Comparison of ENCODE assay signal across 21 cellular contexts in the genomic region with DNA sequence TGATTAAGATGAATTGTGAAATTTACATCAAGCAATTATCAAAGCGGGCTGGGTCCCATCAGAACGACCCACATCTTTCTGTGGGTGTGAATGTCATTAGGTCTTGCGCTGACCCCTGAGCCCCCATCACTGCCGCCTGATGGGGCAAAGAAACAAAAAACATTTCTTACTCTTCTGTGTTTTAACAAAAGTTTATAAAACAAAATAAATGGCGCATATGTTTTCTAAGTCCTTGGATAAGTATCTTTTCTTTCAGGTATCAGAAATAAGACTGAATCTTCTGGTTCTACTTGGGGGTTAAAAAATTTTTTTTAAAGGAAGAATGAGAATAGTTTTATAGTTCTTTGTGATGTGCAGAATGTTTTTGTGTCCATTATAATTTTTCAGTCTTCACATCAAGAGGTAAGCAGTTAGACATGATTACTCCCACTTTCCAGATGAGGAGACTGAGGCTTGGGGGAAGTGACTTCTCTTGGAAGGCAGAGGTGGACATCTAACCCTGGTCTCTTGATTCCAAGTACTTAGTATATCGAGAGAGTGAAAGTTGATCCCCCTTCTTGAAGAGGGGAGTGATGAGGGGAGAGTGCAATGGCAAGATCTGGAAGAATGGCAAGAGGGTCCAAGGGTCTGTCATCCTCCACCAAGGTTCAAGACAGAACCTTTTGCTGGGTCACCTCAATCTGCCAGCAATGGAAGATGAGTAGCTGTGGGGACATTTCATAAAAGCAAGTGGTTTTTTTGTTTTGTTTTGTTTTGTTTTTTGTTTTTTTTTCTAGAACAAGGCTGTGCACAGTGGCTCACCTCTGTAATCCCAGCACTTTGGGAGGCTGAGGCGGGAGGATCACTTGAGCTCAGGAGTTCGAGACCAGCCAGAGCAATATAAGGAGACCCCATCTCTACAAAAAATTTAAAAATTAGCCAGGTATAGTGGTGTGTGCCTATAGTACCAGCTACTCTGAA. TPM values are rescaled to one million over a fixed set of nuclear protein-coding genes. Genes with fewer than 3 reads are reported as not detected.
DNase-seq lines count a peak whose midpoint lies in the region; ATAC-seq, FAIRE-seq and TF ChIP-seq lines count a peak whose summit lies in the region.
"Had no signal": no experiment of that assay in that cellular context is flagged by ENCODE, and none has a peak within 500 bp of the region (broad histone marks: within the 10 kb centered on the region; RNA-seq: fewer than 3 reads in every experiment).

No MANE protein-coding gene starts in this region.

- 13% methylated on average over 8 of the region's 8 CpGs for WGBS in K562 (ENCODE audit: insufficient coverage, low coverage, missing lambda C conversion rate)
- 91% methylated on average over 8 of the region's 8 CpGs for WGBS in hepatocyte (ENCODE audit: low lambda C conversion rate, missing lambda C conversion rate)
- WGBS in small intestine, 3 donors: 61 to 73% (median 68%) methylated on average over 8 of the region's 8 CpGs

- TF ChIP-seq CTCF in K562 (IDR thresholded peaks at IDR 0.05 in 2 of 3, conservative IDR thresholded peaks at IDR 0.05 in 1 of 3; ENCODE audit: insufficient read depth in 2 of 3, low read depth in 1 of 3, low read length in 3 of 3) (no peak), hepatocyte (IDR thresholded peaks at IDR 0.05; ENCODE audit: poor library complexity) (no peak), brain microvascular endothelial cell (IDR thresholded peaks at IDR 0.05; ENCODE audit: low read depth, low read length, missing control alignments) (no peak), A673 (conservative IDR thresholded peaks at IDR 0.05; ENCODE audit: low read depth, low read length) (no peak)

- CTCF ChIA-PET in K562 (lab: Yijun Ruan, JAX; ENCODE audit: low intra/inter-chr PET ratio): no interaction called here
- CTCF ChIA-PET in A673 (lab: Charles Lee): no interaction called here

- TF ChIP-seq RAD21 in K562 (CRISPR knock-in tag; conservative IDR thresholded peaks at IDR 0.05 in 1 of 2, IDR thresholded peaks at IDR 0.05 in 1 of 2): no peak

- H2AFZ ChIP-seq in K562 (ENCODE audit: low read depth, low read length): no peak overlapping the region
- H2AFZ ChIP-seq in hepatocyte: no peak overlapping the region

- FAIRE-seq in K562 (lab: Jason Lieb, UNC) (no peak), small intestine (lab: Jason Lieb, UNC) (no peak)
- FAIRE-seq: A204.1, GM12892, GM18507 had no signal

- H3K9me3 ChIP-seq in K562 (replicated peaks; ENCODE audit: control insufficient read depth, insufficient read depth, low read depth, low read length): no peaks in the 10 kb centered on the region
- no peaks in the 10 kb centered on the region for H3K9me3 ChIP-seq in hepatocyte (ENCODE audit: low read depth)
- no peaks in the 10 kb centered on the region for H3K9me3 ChIP-seq in mucosa of rectum (ENCODE audit: control insufficient read depth in 2 of 2, low read length in 2 of 2)
- H3K9me3 ChIP-seq in small intestine (ENCODE audit: control insufficient read depth, low read depth): no peaks in the 10 kb centered on the region
- no peaks in the 10 kb centered on the region for H3K9me3 ChIP-seq in SJCRH30 (replicated peaks)
- no peaks in the 10 kb centered on the region for H3K9me3 ChIP-seq in A673 (ENCODE audit: low read depth, low read length, poor library complexity, severe bottlenecking)

- TF ChIP-seq POLR2A in K562 (conservative IDR thresholded peaks at IDR 0.05): no peak

- H3K9ac ChIP-seq in K562 (ENCODE audit: insufficient read depth in 1 of 2, low read depth in 2 of 2, low read length in 2 of 2): no peak overlapping the region
- H3K9ac ChIP-seq in mucosa of rectum (ENCODE audit: low read depth in 1 of 2, low read length in 2 of 2): peak overlapping the region in 1 of 2 donors; percentile 65

- H3K9me2 ChIP-seq in hepatocyte (replicated peaks; ENCODE audit: insufficient read depth): no peaks in the 10 kb centered on the region

- H3K4me1 ChIP-seq in K562 (replicated peaks in 1 of 2; ENCODE audit: control insufficient read depth in 2 of 2, insufficient read depth in 2 of 2, low read length in 2 of 2) (no peaks in the 10 kb centered on the region; a peak in 1 of 5 replicates), hepatocyte (ENCODE audit: insufficient read depth) (no peaks in the 10 kb centered on the region), mucosa of rectum (ENCODE audit: control insufficient read depth in 2 of 2, insufficient read depth in 2 of 2, low read length in 2 of 2) (peaks cover 11 to 41% of the 10 kb centered on the region in 2 donors), small intestine (ENCODE audit: control insufficient read depth in 2 of 2, insufficient read depth in 1 of 2, low read depth in 1 of 2, low read length in 1 of 2) (peaks cover 0 to 2% of the 10 kb centered on the region in 2 donors), SJCRH30 (no peaks in the 10 kb centered on the region), A673 (ENCODE audit: insufficient read depth, low read length, poor library complexity, severe bottlenecking) (no peaks in the 10 kb centered on the region)

- TF ChIP-seq EP300 in K562 (IDR thresholded peaks at IDR 0.05; ENCODE audit: low read length): no peak

- H3K27me3 ChIP-seq in K562 (ENCODE audit: control insufficient read depth in 2 of 2, insufficient read depth in 2 of 2, low read length in 2 of 2): peaks cover 33 to 58% of the 10 kb centered on the region in 2 experiments
- no peaks in the 10 kb centered on the region for H3K27me3 ChIP-seq in hepatocyte
- no peaks in the 10 kb centered on the region for H3K27me3 ChIP-seq in mucosa of rectum (ENCODE audit: control insufficient read depth in 2 of 2, insufficient read depth in 2 of 2, low read length in 2 of 2)
- no peaks in the 10 kb centered on the region for H3K27me3 ChIP-seq in small intestine (ENCODE audit: control insufficient read depth in 2 of 2, insufficient read depth in 2 of 2, low read length in 2 of 2)
- peaks cover 33% of the 10 kb centered on the region for H3K27me3 ChIP-seq in SJCRH30
- H3K27me3 ChIP-seq in brain microvascular endothelial cell (replicated peaks): no peaks in the 10 kb centered on the region
- peaks cover 19% of the 10 kb centered on the region for H3K27me3 ChIP-seq in A673 (replicated peaks; ENCODE audit: insufficient read depth, low read depth, low read length, poor library complexity)

- POLR2A ChIA-PET in K562 (lab: Yijun Ruan, JAX) (interaction anchor here (1.6 kb wide), 1 partner anchor 13 kb away, joined by 5 read pairs; no protein-coding TSS in a partner anchor), A673 (lab: Charles Lee; ENCODE audit: low non-redundant PET) (no interaction called here)

- DNase-seq in K562 (ENCODE audit: extremely low read depth in 1 of 4, low spot score in 3 of 4) (no peak), hepatocyte (ENCODE audit: low spot score) (no peak), small intestine (no peak), SJCRH30 (no peak), brain microvascular endothelial cell (no peak), A673 (ENCODE audit: low spot score) (no peak)
- DNase-seq: AML-193; CD4-positive, alpha-beta T cell; DMS153; DMS79; GDM1; GOT3; H7; HFFc6 had no signal

- in situ Hi-C loops in K562 (cut with MboI) (no loop called here), brain microvascular endothelial cell (cut with HindIII; ENCODE audit: low pct_ligation_motif_present, low sequenced_read_pairs) (no loop called here)

- H3K36me3 ChIP-seq in K562 (ENCODE audit: control insufficient read depth, insufficient read depth, low read length) (no peaks in the 10 kb centered on the region), hepatocyte (replicated peaks; ENCODE audit: insufficient read depth, low read depth) (no peaks in the 10 kb centered on the region), mucosa of rectum (ENCODE audit: control insufficient read depth in 2 of 2, insufficient read depth in 2 of 2, low read length in 2 of 2) (peaks cover 18 to 30% of the 10 kb centered on the region in 2 donors), small intestine (ENCODE audit: control insufficient read depth in 2 of 2, insufficient read depth in 2 of 2, low read length in 2 of 2) (peaks cover 2 to 9% of the 10 kb centered on the region in 2 donors), SJCRH30 (no peaks in the 10 kb centered on the region), brain microvascular endothelial cell (replicated peaks) (no peaks in the 10 kb centered on the region), A673 (ENCODE audit: insufficient read depth, low read length, poor library complexity, severe bottlenecking) (no peaks in the 10 kb centered on the region)

- no peaks in the 10 kb centered on the region for H3K9me1 ChIP-seq in K562 (ENCODE audit: control insufficient read depth, insufficient read depth, low read length)

- intact Hi-C loops in K562 (cut with micrococcal nuclease) (no loop called here), A673 (cut with micrococcal nuclease; ENCODE audit: unreplicated experiment) (no loop called here)

- no peak overlapping the region for H3K27ac ChIP-seq in K562 (ENCODE audit: extremely low read depth, low read depth, low read length)
- peak overlapping the region; percentile 89 for H3K27ac ChIP-seq in hepatocyte
- H3K27ac ChIP-seq in mucosa of rectum (ENCODE audit: low read depth in 2 of 2, low read length in 2 of 2): peak overlapping the region; percentile 88 to 93
- H3K27ac ChIP-seq in small intestine (ENCODE audit: low read depth in 1 of 2, low read length in 1 of 2): peak overlapping the region; percentile 27 to 93
- no peak overlapping the region for H3K27ac ChIP-seq in SJCRH30
- H3K27ac ChIP-seq in brain microvascular endothelial cell: no peak overlapping the region
- H3K27ac ChIP-seq in A673 (ENCODE audit: low read depth, low read length, poor library complexity, severe bottlenecking): no peak overlapping the region
- H3K27ac ChIP-seq: C4-2B had no signal

- ATAC-seq in K562: no peak
- ATAC-seq in GM21737 (IDR thresholded peaks at IDR 0.05; ENCODE audit: unreplicated experiment): no peak
- ATAC-seq: HCT116 had no signal

- H4K20me1 ChIP-seq in K562 (replicated peaks; ENCODE audit: control insufficient read depth, insufficient read depth, low read length) (peaks cover 6% of the 10 kb centered on the region; the same call in 1 of the 2 replicates), hepatocyte (ENCODE audit: insufficient read depth, poor library complexity, severe bottlenecking) (no peaks in the 10 kb centered on the region)

- H3K79me2 ChIP-seq in K562 (ENCODE audit: control insufficient read depth, insufficient read depth, low read length) (no peaks in the 10 kb centered on the region), hepatocyte (no peaks in the 10 kb centered on the region)

- BruUV-seq in K562 (replicated peaks; lab: Mats Ljungman, UMichigan) (no TSS peak), A673 (replicated peaks; lab: Mats Ljungman, UMichigan) (no TSS peak)

- H3K4me3 ChIP-seq in K562 (no peak overlapping the region), hepatocyte (no peak overlapping the region), mucosa of rectum (ENCODE audit: low read length in 2 of 2) (no peak overlapping the region), small intestine (ENCODE audit: low read depth in 1 of 2, low read length in 2 of 2) (no peak overlapping the region), SJCRH30 (no peak overlapping the region), brain microvascular endothelial cell (ENCODE audit: low read depth, low read length) (no peak overlapping the region), A673 (ENCODE audit: low read depth, low read length, poor library complexity, severe bottlenecking) (no peak overlapping the region)

- H3K4me2 ChIP-seq in K562 (ENCODE audit: insufficient read depth, low read length) (no peak overlapping the region), hepatocyte (no peak overlapping the region)

RNA-seq across cellular contexts. Expression of gene TTPAL, which starts 42.8 kb away (rescaled TPM):
- 10.0 and 15.3 TPM in 2 replicates for total RNA-seq in K562 (2011; cell fraction: chromatin; rRNA removed; ENCODE audit: low replicate concordance)
- 5.7 and 7.5 TPM in 2 replicates for total RNA-seq in K562 (2011; cell fraction: nucleolus; rRNA removed)
- total RNA-seq in K562 (2011; cell fraction: nucleoplasm; rRNA removed): 7.3 and 10.5 TPM in 2 replicates
- total RNA-seq in K562 (2014; rRNA removed) (1.7 and 2.3 TPM in 2 replicates), K562 (2014; rRNA removed; fragmentation: Illumina TruSeq; extraction: Trizol) (3.7 and 3.8 TPM in 2 replicates), K562 (2015; rRNA removed; fragmentation: Illumina TruSeq; extraction: Trizol) (2.8 and 3.4 TPM in 2 replicates), K562 (2021) (6.6 and 7.0 TPM in 2 replicates), hepatocyte (11.9 and 12.9 TPM in 2 replicates), A673 (2021) (14.3 and 14.6 TPM in 2 replicates)
- polyA plus RNA-seq in K562 (2011; rRNA removed) (1.8 and 1.9 TPM in 2 replicates), K562 (2014; fragmentation: Illumina TruSeq; extraction: Trizol) (4.2 and 4.6 TPM in 2 replicates), K562 (2014; fragmentation: Nextera tagmentation; extraction: Ambion mirVana) (1 to 10 TPM; 1.1 to 1.5 TPM), K562 (2014; rRNA removed) (2.6 and 2.9 TPM in 2 replicates), hepatocyte (10.3 and 14.7 TPM in 2 replicates), small intestine (1 to 10 TPM; 1.8 to 4.7 (median 2.4) TPM)
- 1.2 and 1.7 TPM in 2 replicates for polyA plus RNA-seq in K562 (2011; cell fraction: cytosol; rRNA removed)
- 2.0 and 5.5 TPM in 2 replicates for polyA plus RNA-seq in K562 (2011; cell fraction: nucleus; rRNA removed)
- 3.4 and 3.8 TPM in 2 replicates for polyA plus RNA-seq in K562 (2012)
- 2.9 and 3.0 TPM in 2 replicates for polyA minus RNA-seq in K562 (2011; rRNA and poly(A)+ RNA removed)
- 2.0 and 3.1 TPM in 2 replicates for polyA minus RNA-seq in K562 (2011; cell fraction: cytosol; rRNA and poly(A)+ RNA removed)
- polyA minus RNA-seq in K562 (2011; cell fraction: nucleus; rRNA and poly(A)+ RNA removed): 1.5 and 2.7 TPM in 2 replicates
- 13.3 and 14.1 TPM in 2 replicates for total RNA-seq in SJCRH30 (2014; rRNA removed; shearing (Covaris generic))

Comparison
In these comparisons a context has a peak if more than half of its experiments do, and no peak if none do; other contexts are left out.
1. H3K27ac ChIP-seq: peak in hepatocyte (single experiment), mucosa of rectum (2 of 2) and small intestine (2 of 2); none in K562 (single experiment), SJCRH30 (single experiment), brain microvascular endothelial cell (single experiment) and A673 (single experiment).